2 cellular contexts compared by ENCODE assay signal in genomic region chr4:116357758-116358157, GRCh38.
TF ChIP-seq lines count a peak whose summit lies in the region.

No MANE protein-coding gene starts in this region.

TF ChIP-seq in GM12878, 131 proteins besides CTCF, POLR2A, EP300 and RAD21 (continued from another document):
- peak; percentile 44; the same call in 1 of the 2 replicates for TF ChIP-seq CEBPZ (IDR thresholded peaks at IDR 0.05; ENCODE audit: low read depth, low read length)
- TF ChIP-seq CEBPB (IDR thresholded peaks at IDR 0.05; ENCODE audit: borderline replicate concordance in 1 of 2, low read depth in 2 of 2, low read length in 2 of 2): no peak
- TF ChIP-seq CBX5 (IDR thresholded peaks at IDR 0.05; ENCODE audit: low read depth): peak; percentile 50; the same call in 1 of the 2 replicates
- no peak for TF ChIP-seq ZBTB40 (IDR thresholded peaks at IDR 0.05; ENCODE audit: borderline replicate concordance)

TF ChIP-seq in HepG2, 621 proteins besides CTCF, POLR2A, EP300 and RAD21 (continued from another document):
- TF ChIP-seq MYPOP (CRISPR knock-in tag; IDR thresholded peaks at IDR 0.05): no peak
- TF ChIP-seq NFE2L2 (IDR thresholded peaks at IDR 0.05; ENCODE audit: low read length): peak; percentile 89
- peak; percentile 74; the same call in 1 of the 2 replicates for TF ChIP-seq NFE2 (CRISPR knock-in tag; IDR thresholded peaks at IDR 0.05)
- peak; percentile 55; the same call in 1 of the 2 replicates for TF ChIP-seq SOX5 (CRISPR knock-in tag; IDR thresholded peaks at IDR 0.05; ENCODE audit: borderline replicate concordance)
- TF ChIP-seq KDM6A (CRISPR knock-in tag; IDR thresholded peaks at IDR 0.05; ENCODE audit: low read depth): no peak
- TF ChIP-seq MAFK (conservative IDR thresholded peaks at IDR 0.05 in 1 of 2, IDR thresholded peaks at IDR 0.05 in 1 of 2; ENCODE audit: low read length in 2 of 2): peak; percentile 56 to 67
- peak; percentile 93; the same call in 1 of the 2 replicates for TF ChIP-seq TEF (CRISPR knock-in tag; IDR thresholded peaks at IDR 0.05)
- no peak for TF ChIP-seq ZNF772 (CRISPR knock-in tag; IDR thresholded peaks at IDR 0.05)
- peak; percentile 72 for TF ChIP-seq FOSL2 (CRISPR knock-in tag; IDR thresholded peaks at IDR 0.05)
- TF ChIP-seq HNRNPUL1 (IDR thresholded peaks at IDR 0.05; ENCODE audit: low read depth, low read length): no peak
- no peak for TF ChIP-seq ZNF10 (CRISPR knock-in tag; IDR thresholded peaks at IDR 0.05; ENCODE audit: borderline replicate concordance, low read depth)
- no peak for TF ChIP-seq SOX6 (IDR thresholded peaks at IDR 0.05)
- peak; percentile 60; the same call in 1 of the 2 replicates for TF ChIP-seq SOX6 (CRISPR knock-in tag; IDR thresholded peaks at IDR 0.05)
- TF ChIP-seq ARNTL (CRISPR knock-in tag; IDR thresholded peaks at IDR 0.05): peak; percentile 79
- no peak for TF ChIP-seq ZZZ3 (CRISPR knock-in tag; IDR thresholded peaks at IDR 0.05; ENCODE audit: borderline replicate concordance)
- TF ChIP-seq ZNF629 (CRISPR knock-in tag; conservative IDR thresholded peaks at IDR 0.05): no peak
- no peak for TF ChIP-seq KLF6 (CRISPR knock-in tag; IDR thresholded peaks at IDR 0.05)
- 0 out of 2 replicates have a peak, but pooled peaks have one; percentile 43 for TF ChIP-seq MAFG (CRISPR knock-in tag; IDR thresholded peaks at IDR 0.05)
- peak; percentile 51; the same call in 1 of the 2 replicates for TF ChIP-seq MAFF (IDR thresholded peaks at IDR 0.05; ENCODE audit: low read depth, low read length)
- no peak for TF ChIP-seq ZNF691 (CRISPR knock-in tag; IDR thresholded peaks at IDR 0.05; ENCODE audit: borderline replicate concordance, low read depth)
